In the genomic region with DNA sequence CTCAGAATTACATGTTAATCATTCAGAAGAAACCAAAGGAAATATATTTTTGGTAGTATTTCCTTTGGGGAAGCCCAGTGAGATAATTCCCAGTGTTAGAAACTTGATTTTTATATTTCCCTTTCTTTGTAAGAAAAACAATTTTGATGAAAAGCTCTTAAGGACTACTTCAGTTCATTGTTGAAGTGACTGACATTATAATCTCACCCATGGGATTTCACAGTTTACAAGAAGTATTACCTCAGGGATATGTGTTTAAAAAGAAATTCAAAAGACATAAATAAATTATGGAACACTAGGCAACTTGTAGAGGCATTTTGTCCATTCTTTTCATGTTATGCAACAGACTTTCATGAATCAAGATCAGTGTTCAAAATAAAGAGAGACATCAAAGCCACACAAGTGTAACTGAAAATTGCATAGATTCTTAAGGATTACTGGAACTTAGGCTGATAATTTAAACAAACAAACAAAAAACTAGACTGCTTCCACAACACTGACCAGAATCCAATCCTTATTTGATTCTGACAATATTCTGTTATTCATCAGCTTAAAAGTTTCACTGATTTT, we compare ENCODE assay signal across 20 cellular contexts.
"Had no signal": no experiment of that assay in that cellular context is flagged by ENCODE, and none has a peak within 500 bp of the region (broad histone marks: within the 10 kb centered on the region; RNA-seq: fewer than 3 reads in every experiment).

No MANE protein-coding gene starts in this region.

- H3K4me3 Mint-ChIP-seq: activated CD4-positive, alpha-beta T cell treated with anti-CD3 and anti-CD28 coated beads, Interleukin-2, amount 10 ng/mL, durations not matched to agents 7 days and 5 days; activated CD8-positive, alpha-beta T cell treated with anti-CD3 and anti-CD28 coated beads, Interleukin-2, amount 10 ng/mL, durations not matched to agents 7 days and 5 days; activated naive CD4-positive, alpha-beta T cell treated with anti-CD3 and anti-CD28 coated beads, Interleukin-2, amount 10 ng/mL, durations not matched to agents 7 days and 5 days; activated T-cell treated with anti-CD3 and anti-CD28 coated beads, Interleukin-2, amount 50 U/mL, for 24 hours; dendritic cell treated with granulocyte-macrophage colony-stimulating factor and Interleukin-4, amounts not matched to agents 40 ng/mL and 50 ng/mL, for 4 days; neural progenitor cell; stimulated activated naive B cell treated with anti-CD40 and anti-IgM and Interleukin-4, amounts not matched to agents 10 μg/mL and 1 μg/mL and 100 μg/mL, for 72 hours; T-helper 1 cell treated with Interleukin-12 subunit alpha and Interleukin-12 subunit beta and Interleukin-4 antibody, amounts not matched to agents 30 μg/mL and 1 μg/mL, for 36 hours had no signal

- DNase-seq: activated CD4-positive, alpha-beta T cell treated with anti-CD3 and anti-CD28 coated beads, Interleukin-2, amount 10 ng/mL, durations not matched to agents 7 days and 5 days; activated CD8-positive, alpha-beta T cell treated with anti-CD3 and anti-CD28 coated beads, Interleukin-2, amount 10 ng/mL, durations not matched to agents 7 days and 5 days; activated naive CD4-positive, alpha-beta T cell treated with anti-CD3 and anti-CD28 coated beads, Interleukin-2, amount 10 ng/mL, durations not matched to agents 7 days and 5 days; activated T-cell treated with anti-CD3 and anti-CD28 coated beads, Interleukin-2, amount 50 U/mL, for 24 hours; adrenal gland; effector CD8-positive, alpha-beta T cell; foreskin melanocyte; hypothalamus; mammary epithelial cell; pancreas; sigmoid colon; stimulated activated naive B cell treated with anti-CD40 and anti-IgM and Interleukin-4, amounts not matched to agents 10 μg/mL and 1 μg/mL and 100 μg/mL, for 72 hours; upper lobe of right lung had no signal

- H3K9ac ChIP-seq: neural progenitor cell had no signal

- ATAC-seq: activated CD4-positive, CD25-positive, alpha-beta regulatory T cell treated with anti-CD3 and anti-CD28 coated beads, Interleukin-2, amount 50 U/mL, for 24 hours; activated CD8-positive, alpha-beta T cell treated with anti-CD3 and anti-CD28 coated beads, Interleukin-2, amount 10 ng/mL, durations not matched to agents 7 days and 5 days; left lobe of liver; pancreas; stimulated activated naive B cell treated with anti-CD40 and anti-IgM and Interleukin-4, amounts not matched to agents 10 μg/mL and 1 μg/mL and 100 μg/mL, for 72 hours; upper lobe of right lung had no signal

- H3K9me3 ChIP-seq: adrenal gland, esophagus muscularis mucosa, pancreas, sigmoid colon, thoracic aorta, upper lobe of right lung had no signal

- H3K27me3 Mint-ChIP-seq: activated CD4-positive, alpha-beta T cell treated with anti-CD3 and anti-CD28 coated beads, Interleukin-2, amount 10 ng/mL, durations not matched to agents 7 days and 5 days; activated naive CD4-positive, alpha-beta T cell treated with anti-CD3 and anti-CD28 coated beads, Interleukin-2, amount 10 ng/mL, durations not matched to agents 7 days and 5 days; activated T-cell treated with anti-CD3 and anti-CD28 coated beads, Interleukin-2, amount 50 U/mL, for 24 hours; dendritic cell treated with granulocyte-macrophage colony-stimulating factor and Interleukin-4, amounts not matched to agents 40 ng/mL and 50 ng/mL, for 4 days; stimulated activated naive B cell treated with anti-CD40 and anti-IgM and Interleukin-4, amounts not matched to agents 10 μg/mL and 1 μg/mL and 100 μg/mL, for 72 hours had no signal

- H3K27ac Mint-ChIP-seq: activated CD4-positive, alpha-beta T cell treated with anti-CD3 and anti-CD28 coated beads, Interleukin-2, amount 10 ng/mL, durations not matched to agents 7 days and 5 days; activated CD8-positive, alpha-beta T cell treated with anti-CD3 and anti-CD28 coated beads, Interleukin-2, amount 10 ng/mL, durations not matched to agents 7 days and 5 days; activated naive CD4-positive, alpha-beta T cell treated with anti-CD3 and anti-CD28 coated beads, Interleukin-2, amount 10 ng/mL, durations not matched to agents 7 days and 5 days; activated T-cell treated with anti-CD3 and anti-CD28 coated beads, Interleukin-2, amount 50 U/mL, for 24 hours; dendritic cell treated with granulocyte-macrophage colony-stimulating factor and Interleukin-4, amounts not matched to agents 40 ng/mL and 50 ng/mL, for 4 days; neural progenitor cell; stimulated activated naive B cell treated with anti-CD40 and anti-IgM and Interleukin-4, amounts not matched to agents 10 μg/mL and 1 μg/mL and 100 μg/mL, for 72 hours; T-helper 1 cell treated with Interleukin-12 subunit alpha and Interleukin-12 subunit beta and Interleukin-4 antibody, amounts not matched to agents 30 μg/mL and 1 μg/mL, for 36 hours had no signal

- H3K9me3 Mint-ChIP-seq: activated CD4-positive, alpha-beta T cell treated with anti-CD3 and anti-CD28 coated beads, Interleukin-2, amount 10 ng/mL, durations not matched to agents 7 days and 5 days; dendritic cell treated with granulocyte-macrophage colony-stimulating factor and Interleukin-4, amounts not matched to agents 40 ng/mL and 50 ng/mL, for 4 days; neural progenitor cell; stimulated activated naive B cell treated with anti-CD40 and anti-IgM and Interleukin-4, amounts not matched to agents 10 μg/mL and 1 μg/mL and 100 μg/mL, for 72 hours; T-helper 1 cell treated with Interleukin-12 subunit alpha and Interleukin-12 subunit beta and Interleukin-4 antibody, amounts not matched to agents 30 μg/mL and 1 μg/mL, for 36 hours had no signal

- H3K4me1 Mint-ChIP-seq: activated CD4-positive, alpha-beta T cell treated with anti-CD3 and anti-CD28 coated beads, Interleukin-2, amount 10 ng/mL, durations not matched to agents 7 days and 5 days; activated naive CD4-positive, alpha-beta T cell treated with anti-CD3 and anti-CD28 coated beads, Interleukin-2, amount 10 ng/mL, durations not matched to agents 7 days and 5 days; stimulated activated naive B cell treated with anti-CD40 and anti-IgM and Interleukin-4, amounts not matched to agents 10 μg/mL and 1 μg/mL and 100 μg/mL, for 72 hours had no signal

- H3K36me3 ChIP-seq: adrenal gland, esophagus muscularis mucosa, neural progenitor cell, pancreas, sigmoid colon, thoracic aorta, upper lobe of right lung had no signal

- H3K27ac ChIP-seq: adrenal gland, esophagus muscularis mucosa, neural progenitor cell, pancreas, thoracic aorta, upper lobe of right lung had no signal

- H3K4me3 ChIP-seq: adrenal gland, esophagus muscularis mucosa, neural progenitor cell, pancreas, sigmoid colon, thoracic aorta, upper lobe of right lung had no signal

- H3K27me3 ChIP-seq: adrenal gland, esophagus muscularis mucosa, neural progenitor cell, pancreas, sigmoid colon, upper lobe of right lung had no signal

- H3K36me3 Mint-ChIP-seq: activated naive CD4-positive, alpha-beta T cell treated with anti-CD3 and anti-CD28 coated beads, Interleukin-2, amount 10 ng/mL, durations not matched to agents 7 days and 5 days; neural progenitor cell; stimulated activated naive B cell treated with anti-CD40 and anti-IgM and Interleukin-4, amounts not matched to agents 10 μg/mL and 1 μg/mL and 100 μg/mL, for 72 hours had no signal

- H3K4me1 ChIP-seq: adrenal gland, neural progenitor cell, pancreas, upper lobe of right lung had no signal
